In the genomic region with DNA sequence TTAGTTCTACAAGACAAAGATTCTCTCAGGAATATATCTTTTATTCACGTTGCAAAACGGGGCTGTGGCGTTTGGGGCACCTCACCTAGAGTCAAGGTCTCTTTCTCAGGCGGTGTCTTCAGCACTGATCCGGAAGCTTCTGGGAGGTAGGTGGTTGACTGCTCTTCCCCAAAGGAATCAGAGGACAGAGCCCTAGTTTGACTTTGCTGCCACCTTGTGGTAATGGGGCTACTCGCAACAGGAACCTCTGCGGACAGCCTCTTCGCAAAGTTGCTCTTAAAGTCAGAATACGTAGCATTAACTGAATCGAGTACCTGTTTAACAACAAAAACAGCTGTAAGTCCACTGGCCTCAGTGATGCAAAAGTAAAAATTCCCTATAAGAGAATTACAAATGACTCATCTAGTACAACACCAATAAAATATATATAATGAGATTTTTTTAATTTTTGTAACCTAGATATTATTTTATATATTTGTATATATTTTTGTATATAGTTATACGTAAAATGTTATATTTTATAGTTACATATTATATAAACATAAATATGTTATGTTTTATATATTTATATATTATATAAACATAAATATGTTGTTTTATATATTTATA, we compare ENCODE assay signal across 8 cellular contexts. TPM values are rescaled to one million over a fixed set of nuclear protein-coding genes. Genes with fewer than 3 reads are reported as not detected.
DNase-seq lines count a peak whose midpoint lies in the region; ATAC-seq, FAIRE-seq and TF ChIP-seq lines count a peak whose summit lies in the region.

No MANE protein-coding gene starts in this region.

- no peaks in the 10 kb centered on the region for H3K9me3 Mint-ChIP-seq in WTC11

- H3K27ac Mint-ChIP-seq in WTC11, result no peak overlapping the region; the same call in 1 of the 2 replicates

- no peaks in the 10 kb centered on the region for H3K36me3 Mint-ChIP-seq in WTC11

- in situ Hi-C loops in ACHN (cut with HindIII; ENCODE audit: low pct_ligation_motif_present, low pct_unique_long_range_greater_than_20kb, low sequenced_read_pairs), result no loop called here

- DNase-seq in ACHN (peak; percentile 77), NCI-H446 (lab: John Stamatoyannopoulos, UW) (peak; percentile 47 to 83), WTC11 (ENCODE audit: low spot score) (peak; percentile 92), bronchial epithelial cell (ENCODE audit: low read depth) (peak; percentile 80), kidney (peak; percentile 68)
- DNase-seq in stimulated activated CD4-positive, alpha-beta T cell treated with anti-CD3 and anti-CD28 coated beads, Interleukin-1b, Interleukin-23, amount 100 ng/mL, for 4 hours (ENCODE audit: low read depth in 2 of 2), result peak; percentile 59 to 80

- H3K27me3 ChIP-seq in bronchial epithelial cell (ENCODE audit: control insufficient read depth, insufficient read depth, low read length), result peaks cover 9% of the 10 kb centered on the region

- CTCF ChIA-PET in WTC11 (lab: Charles Lee), result interaction anchor here (0.7 to 1.8 kb wide), 19 partner anchors 10 to 632 kb away, joined by 3 to 46 read pairs (median 4); a partner anchor contains a TSS

- H3K4me3 Mint-ChIP-seq in WTC11, result peak overlapping the region; percentile 40; the same call in 1 of the 2 replicates

- intact Hi-C loops in kidney (cut with DNase I), result no loop called here

- H3K36me3 ChIP-seq in bronchial epithelial cell (ENCODE audit: control insufficient read depth, insufficient read depth, low read length), result no peaks in the 10 kb centered on the region
- no peaks in the 10 kb centered on the region for H3K36me3 ChIP-seq in kidney (ENCODE audit: control insufficient read depth in 1 of 2, insufficient read depth in 2 of 2, low read length in 2 of 2)

- FAIRE-seq in bronchial epithelial cell (lab: Jason Lieb, UNC) (no peak), kidney (lab: Jason Lieb, UNC) (no peak)

- H3K27ac ChIP-seq in kidney (ENCODE audit: low read depth in 2 of 2, low read length in 2 of 2), result no peak overlapping the region

- TF ChIP-seq CTCF in WTC11 (IDR thresholded peaks at IDR 0.05) (peak; percentile 80), bronchial epithelial cell (IDR thresholded peaks at IDR 0.05; ENCODE audit: insufficient read depth, low read length, severe bottlenecking) (peak; percentile 97), kidney (IDR thresholded peaks at IDR 0.05; ENCODE audit: borderline replicate concordance, extremely low read depth, insufficient read depth) (peak; percentile 94)

- peaks cover 0 to 4% of the 10 kb centered on the region in 2 donors for H3K4me1 ChIP-seq in kidney (ENCODE audit: control insufficient read depth in 1 of 2, insufficient read depth in 1 of 2, low read depth in 1 of 2, low read length in 2 of 2)

- POLR2A ChIA-PET in WTC11 (lab: Charles Lee), result interaction anchor here (0.9 kb wide), 1 partner anchor 13 kb away, joined by 4 read pairs; a partner anchor contains a TSS

- no peak overlapping the region for H3K4me3 ChIP-seq in bronchial epithelial cell (ENCODE audit: low read depth, low read length)
- H3K4me3 ChIP-seq in kidney (ENCODE audit: low read length in 2 of 2), result no peak overlapping the region

- no peaks in the 10 kb centered on the region; the same call in none of the 2 replicates for H3K27me3 Mint-ChIP-seq in WTC11 (ENCODE audit: low read depth)

- peak; percentile 91 for ATAC-seq in GM18868 (IDR thresholded peaks at IDR 0.05; ENCODE audit: unreplicated experiment)
- peak; percentile 94 for ATAC-seq in HG03342 (IDR thresholded peaks at IDR 0.05; ENCODE audit: unreplicated experiment)
- peak; percentile 97 for ATAC-seq in WTC11

- H3K9ac ChIP-seq in kidney (ENCODE audit: low read length in 2 of 2), result no peak overlapping the region

- no peaks in the 10 kb centered on the region for H3K9me3 ChIP-seq in kidney (ENCODE audit: control insufficient read depth in 1 of 2, low read length in 2 of 2)

- H3K4me1 Mint-ChIP-seq in WTC11, result peaks cover 7% of the 10 kb centered on the region

TF ChIP-seq in WTC11, 78 proteins besides CTCF, POLR2A, EP300 and RAD21:
- TF ChIP-seq KAT7 (CRISPR knock-in tag; IDR thresholded peaks at IDR 0.05; ENCODE audit: borderline replicate concordance), result no peak
- TF ChIP-seq, protein P1, sequence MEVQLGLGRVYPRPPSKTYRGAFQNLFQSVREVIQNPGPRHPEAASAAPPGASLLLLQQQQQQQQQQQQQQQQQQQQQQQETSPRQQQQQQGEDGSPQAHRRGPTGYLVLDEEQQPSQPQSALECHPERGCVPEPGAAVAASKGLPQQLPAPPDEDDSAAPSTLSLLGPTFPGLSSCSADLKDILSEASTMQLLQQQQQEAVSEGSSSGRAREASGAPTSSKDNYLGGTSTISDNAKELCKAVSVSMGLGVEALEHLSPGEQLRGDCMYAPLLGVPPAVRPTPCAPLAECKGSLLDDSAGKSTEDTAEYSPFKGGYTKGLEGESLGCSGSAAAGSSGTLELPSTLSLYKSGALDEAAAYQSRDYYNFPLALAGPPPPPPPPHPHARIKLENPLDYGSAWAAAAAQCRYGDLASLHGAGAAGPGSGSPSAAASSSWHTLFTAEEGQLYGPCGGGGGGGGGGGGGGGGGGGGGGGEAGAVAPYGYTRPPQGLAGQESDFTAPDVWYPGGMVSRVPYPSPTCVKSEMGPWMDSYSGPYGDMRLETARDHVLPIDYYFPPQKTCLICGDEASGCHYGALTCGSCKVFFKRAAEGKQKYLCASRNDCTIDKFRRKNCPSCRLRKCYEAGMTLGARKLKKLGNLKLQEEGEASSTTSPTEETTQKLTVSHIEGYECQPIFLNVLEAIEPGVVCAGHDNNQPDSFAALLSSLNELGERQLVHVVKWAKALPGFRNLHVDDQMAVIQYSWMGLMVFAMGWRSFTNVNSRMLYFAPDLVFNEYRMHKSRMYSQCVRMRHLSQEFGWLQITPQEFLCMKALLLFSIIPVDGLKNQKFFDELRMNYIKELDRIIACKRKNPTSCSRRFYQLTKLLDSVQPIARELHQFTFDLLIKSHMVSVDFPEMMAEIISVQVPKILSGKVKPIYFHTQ (CRISPR knock-in tag; IDR thresholded peaks at IDR 0.05), result no peak
- TF ChIP-seq CBFB (CRISPR knock-in tag; IDR thresholded peaks at IDR 0.05; ENCODE audit: low read depth), result no peak
- TF ChIP-seq, protein P2, sequence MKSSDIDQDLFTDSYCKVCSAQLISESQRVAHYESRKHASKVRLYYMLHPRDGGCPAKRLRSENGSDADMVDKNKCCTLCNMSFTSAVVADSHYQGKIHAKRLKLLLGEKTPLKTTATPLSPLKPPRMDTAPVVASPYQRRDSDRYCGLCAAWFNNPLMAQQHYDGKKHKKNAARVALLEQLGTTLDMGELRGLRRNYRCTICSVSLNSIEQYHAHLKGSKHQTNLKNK (CRISPR knock-in tag; IDR thresholded peaks at IDR 0.05), result no peak
- TF ChIP-seq ZNF232 (CRISPR knock-in tag; IDR thresholded peaks at IDR 0.05), result no peak
- TF ChIP-seq, protein P3, sequence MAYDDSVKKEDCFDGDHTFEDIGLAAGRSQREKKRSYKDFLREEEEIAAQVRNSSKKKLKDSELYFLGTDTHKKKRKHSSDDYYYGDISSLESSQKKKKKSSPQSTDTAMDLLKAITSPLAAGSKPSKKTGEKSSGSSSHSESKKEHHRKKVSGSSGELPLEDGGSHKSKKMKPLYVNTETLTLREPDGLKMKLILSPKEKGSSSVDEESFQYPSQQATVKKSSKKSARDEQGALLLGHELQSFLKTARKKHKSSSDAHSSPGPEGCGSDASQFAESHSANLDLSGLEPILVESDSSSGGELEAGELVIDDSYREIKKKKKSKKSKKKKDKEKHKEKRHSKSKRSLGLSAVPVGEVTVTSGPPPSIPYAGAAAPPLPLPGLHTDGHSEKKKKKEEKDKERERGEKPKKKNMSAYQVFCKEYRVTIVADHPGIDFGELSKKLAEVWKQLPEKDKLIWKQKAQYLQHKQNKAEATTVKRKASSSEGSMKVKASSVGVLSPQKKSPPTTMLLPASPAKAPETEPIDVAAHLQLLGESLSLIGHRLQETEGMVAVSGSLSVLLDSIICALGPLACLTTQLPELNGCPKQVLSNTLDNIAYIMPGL (CRISPR knock-in tag; IDR thresholded peaks at IDR 0.05), result no peak

RNA-seq across cellular contexts. Expression of a gene that starts 13.3 kb away (rescaled TPM):
- total RNA-seq in WTC11 (2021) (30.6 to 39.2 TPM (median 33.7 TPM) in 3 replicates), bronchial epithelial cell (12.0 and 12.1 TPM in 2 replicates), kidney (29.7 TPM)
- 13.5 TPM for polyA plus RNA-seq in kidney (ENCODE audit: insufficient read depth, low read depth, low replicate concordance)

RNA-seq across cellular contexts. Expression of a gene that starts 26.3 kb away (rescaled TPM):
- not detected in 3 replicates for total RNA-seq in WTC11 (2021)
- total RNA-seq in bronchial epithelial cell, result not detected in 2 replicates
- not detected for total RNA-seq in kidney
- 0.88 TPM for polyA plus RNA-seq in kidney (ENCODE audit: insufficient read depth, low read depth, low replicate concordance)

RNA-seq across cellular contexts. Expression of a gene that starts 44.2 kb away (rescaled TPM):
- total RNA-seq in WTC11 (2021) (not detected in 3 replicates), bronchial epithelial cell (not detected in 2 replicates), kidney (6.1 TPM)
- 2.2 TPM for polyA plus RNA-seq in kidney (ENCODE audit: insufficient read depth, low read depth, low replicate concordance)
